ENCODE assay signal across 2 cellular contexts in genomic region chr21:45329261-45330074, GRCh38.
A peak's percentile ranks its signal among the peaks of the same experiment; 100 is the strongest.
TF ChIP-seq lines count a peak whose summit lies in the region.

No MANE protein-coding gene starts in this region.

TF ChIP-seq in K562, 482 proteins besides CTCF, POLR2A, EP300 and RAD21:
- TF ChIP-seq GTF2F1 (IDR thresholded peaks at IDR 0.05; ENCODE audit: low read depth, low read length) = no peak
- TF ChIP-seq EZH2 (IDR thresholded peaks at IDR 0.05; ENCODE audit: borderline replicate concordance, low read depth, low read length) = 0 out of 2 replicates have a peak, but pooled peaks have one; percentile 36

TF ChIP-seq in HepG2, 621 proteins besides CTCF, POLR2A, EP300 and RAD21 (continues in another document):
- TF ChIP-seq SPEN (CRISPR knock-in tag; IDR thresholded peaks at IDR 0.05; ENCODE audit: low read depth) (0 out of 2 replicates have a peak, but pooled peaks have one; percentile 11), MAFF (IDR thresholded peaks at IDR 0.05; ENCODE audit: low read depth, low read length) (no peak), NR1H2 (CRISPR knock-in tag; IDR thresholded peaks at IDR 0.05; ENCODE audit: borderline replicate concordance, low read depth) (no peak), TOPORS (CRISPR knock-in tag; IDR thresholded peaks at IDR 0.05) (no peak), HOXA5 (CRISPR knock-in tag; IDR thresholded peaks at IDR 0.05) (peak; percentile 34; the same call in 1 of the 2 replicates), MED1 (CRISPR knock-in tag; IDR thresholded peaks at IDR 0.05) (peak; percentile 7; the same call in 1 of the 2 replicates), MAX (IDR thresholded peaks at IDR 0.05) (peak; percentile 7; the same call in 1 of the 2 replicates), ZBTB25 (CRISPR knock-in tag; IDR thresholded peaks at IDR 0.05) (no peak), ZNF501 (CRISPR knock-in tag; IDR thresholded peaks at IDR 0.05) (peak; percentile 74), ZMYM4 (CRISPR knock-in tag; IDR thresholded peaks at IDR 0.05) (no peak; the same call in 1 of the 2 replicates), ELF3 (CRISPR knock-in tag; IDR thresholded peaks at IDR 0.05) (no peak), ZSCAN29 (CRISPR knock-in tag; conservative IDR thresholded peaks at IDR 0.05) (no peak), ZNF160 (CRISPR knock-in tag; IDR thresholded peaks at IDR 0.05) (no peak), TAF1 (CRISPR knock-in tag; IDR thresholded peaks at IDR 0.05) (peak; percentile 53; the same call in 1 of the 2 replicates), ZFY (CRISPR knock-in tag; IDR thresholded peaks at IDR 0.05) (peak; percentile 23; the same call in 1 of the 2 replicates), ZNF746 (CRISPR knock-in tag; IDR thresholded peaks at IDR 0.05) (no peak; the same call in 1 of the 2 replicates), ZNF776 (CRISPR knock-in tag; IDR thresholded peaks at IDR 0.05) (0 out of 2 replicates have a peak, but pooled peaks have one; percentile 29), CAMTA2 (CRISPR knock-in tag; IDR thresholded peaks at IDR 0.05; ENCODE audit: borderline replicate concordance) (0 out of 2 replicates have a peak, but pooled peaks have one; percentile 65), GLI4 (CRISPR knock-in tag; IDR thresholded peaks at IDR 0.05; ENCODE audit: borderline replicate concordance) (0 out of 2 replicates have a peak, but pooled peaks have one; percentile 35), ZNF383 (CRISPR knock-in tag; IDR thresholded peaks at IDR 0.05; ENCODE audit: borderline replicate concordance) (no peak), SNAI1 (CRISPR knock-in tag; IDR thresholded peaks at IDR 0.05; ENCODE audit: borderline replicate concordance) (no peak), NKX3-1 (CRISPR knock-in tag; IDR thresholded peaks at IDR 0.05) (peak; percentile 42; the same call in 1 of the 2 replicates), ZNF121 (CRISPR knock-in tag; IDR thresholded peaks at IDR 0.05) (peak; percentile 88), ZNF772 (CRISPR knock-in tag; IDR thresholded peaks at IDR 0.05) (no peak), TFDP1 (CRISPR knock-in tag; IDR thresholded peaks at IDR 0.05; ENCODE audit: borderline replicate concordance) (0 out of 2 replicates have a peak, but pooled peaks have one; percentile 21), ZFP90 (CRISPR knock-in tag; IDR thresholded peaks at IDR 0.05; ENCODE audit: borderline replicate concordance) (peak; percentile 53; the same call in 1 of the 2 replicates), BRD4 (CRISPR knock-in tag; IDR thresholded peaks at IDR 0.05) (peak; percentile 55; the same call in 1 of the 2 replicates), ZBTB42 (CRISPR knock-in tag; IDR thresholded peaks at IDR 0.05) (no peak), MYPOP (CRISPR knock-in tag; IDR thresholded peaks at IDR 0.05) (no peak), FOXK2 (IDR thresholded peaks at IDR 0.05) (no peak), ZNF143 (CRISPR knock-in tag; IDR thresholded peaks at IDR 0.05) (0 out of 2 replicates have a peak, but pooled peaks have one; percentile 11), NR2F2 (IDR thresholded peaks at IDR 0.05; ENCODE audit: borderline replicate concordance, low read depth) (no peak), MAF1 (CRISPR knock-in tag; IDR thresholded peaks at IDR 0.05; ENCODE audit: borderline replicate concordance) (0 out of 2 replicates have a peak, but pooled peaks have one; percentile 40), DMAP1 (CRISPR knock-in tag; IDR thresholded peaks at IDR 0.05) (peak; percentile 54; the same call in 1 of the 2 replicates), CEBPZ (IDR thresholded peaks at IDR 0.05; ENCODE audit: low read length) (no peak), TFAP4 (IDR thresholded peaks at IDR 0.05; ENCODE audit: borderline replicate concordance, low read depth) (peak; percentile 54; the same call in 1 of the 2 replicates), ZNF773 (CRISPR knock-in tag; IDR thresholded peaks at IDR 0.05; ENCODE audit: borderline replicate concordance) (0 out of 2 replicates have a peak, but pooled peaks have one; percentile 13), ZNF142 (CRISPR knock-in tag; IDR thresholded peaks at IDR 0.05) (peak; percentile 41; the same call in 1 of the 2 replicates), ZFX (CRISPR knock-in tag; IDR thresholded peaks at IDR 0.05; ENCODE audit: low read depth) (no peak), ZNF777 (CRISPR knock-in tag; IDR thresholded peaks at IDR 0.05) (peak; percentile 45; the same call in 1 of the 2 replicates), ESRRA (CRISPR knock-in tag; IDR thresholded peaks at IDR 0.05; ENCODE audit: low read depth) (peak; percentile 37; the same call in 1 of the 2 replicates), NFIB (CRISPR knock-in tag; IDR thresholded peaks at IDR 0.05; ENCODE audit: borderline replicate concordance) (no peak), TRAFD1 (CRISPR knock-in tag; IDR thresholded peaks at IDR 0.05; ENCODE audit: borderline replicate concordance) (peak; percentile 25; the same call in 1 of the 2 replicates), KAT7 (CRISPR knock-in tag; IDR thresholded peaks at IDR 0.05; ENCODE audit: borderline replicate concordance) (no peak), FOXO1 (CRISPR knock-in tag; IDR thresholded peaks at IDR 0.05) (no peak), NCOA1 (CRISPR knock-in tag; IDR thresholded peaks at IDR 0.05) (peak; percentile 86; the same call in 1 of the 2 replicates), RXRA (CRISPR knock-in tag; IDR thresholded peaks at IDR 0.05) (no peak), MED8 (CRISPR knock-in tag; IDR thresholded peaks at IDR 0.05; ENCODE audit: insufficient replicate concordance) (peak; percentile 50)
